Comparison of ENCODE assay signal across 16 cellular contexts in genomic region chr3:171261487-171261886, GRCh38.
DNase-seq lines count a peak whose midpoint lies in the region; ATAC-seq and TF ChIP-seq lines count a peak whose summit lies in the region.
"Had no signal": no experiment of that assay in that cellular context is flagged by ENCODE, and none has a peak within 500 bp of the region (broad histone marks: within the 10 kb centered on the region; RNA-seq: fewer than 3 reads in every experiment).

No MANE protein-coding gene starts in this region.

- no peak for TF ChIP-seq CTCF in H9 (conservative IDR thresholded peaks at IDR 0.05)

- H3K23ac ChIP-seq in H9 (ENCODE audit: insufficient read length, low read depth, low read length) = no peak overlapping the region

- H4K20me1 ChIP-seq in H9 (ENCODE audit: control insufficient read depth, insufficient read depth, insufficient read length) = no peaks in the 10 kb centered on the region

- no peaks in the 10 kb centered on the region for H3K9me3 ChIP-seq in H9 (ENCODE audit: control insufficient read depth, low read depth, low read length)
- H3K9me3 ChIP-seq: vagina had no signal

- no peak for ATAC-seq in central memory CD8-positive, alpha-beta T cell (replicated peaks; ENCODE audit: extremely low read depth, poor library complexity, severe bottlenecking)

- no peak overlapping the region for H2BK120ac ChIP-seq in H9 (ENCODE audit: low read depth, low read length, poor library complexity, severe bottlenecking)

- H3K4me2 ChIP-seq in H9 (ENCODE audit: insufficient read depth, insufficient read length, low read length) = no peak overlapping the region

- H3K23me2 ChIP-seq in H9 (ENCODE audit: insufficient read length, low read depth, low read length, poor library complexity, severe bottlenecking) = no peaks in the 10 kb centered on the region

- peak overlapping the region; percentile 20 for H3K27ac Mint-ChIP-seq in central memory CD8-positive, alpha-beta T cell (ENCODE audit: low read depth)
- no peak overlapping the region for H3K27ac Mint-ChIP-seq in H9
- H3K27ac Mint-ChIP-seq: activated naive CD8-positive, alpha-beta T cell treated with anti-CD3 and anti-CD28 coated beads, Interleukin-2, amount 10 ng/mL, durations not matched to agents 7 days and 5 days had no signal

- H2BK20ac ChIP-seq in H9 (ENCODE audit: low read depth, low read length, poor library complexity, severe bottlenecking) = no peak overlapping the region

- no peak overlapping the region for H4K5ac ChIP-seq in H9 (ENCODE audit: insufficient read length, low read depth, low read length)

- H3K27ac ChIP-seq in H9 (ENCODE audit: insufficient read length, low read depth, low read length) = no peak overlapping the region
- H3K27ac ChIP-seq: HL-60, vagina had no signal

- DNase-seq in DMS153 (lab: John Stamatoyannopoulos, UW) = peak; percentile 60
- DNase-seq in M059J (ENCODE audit: low read depth) = peak; percentile 81
- DNase-seq in central memory CD8-positive, alpha-beta T cell (ENCODE audit: low spot score in 2 of 2) = no peak
- peak; percentile 17 for DNase-seq in myocyte (ENCODE audit: low read depth)
- DNase-seq in stimulated activated CD4-positive, alpha-beta T cell treated with anti-CD3 and anti-CD28 coated beads, Interleukin-4, amount 100 ng/mL, for 1 hour = no peak
- no peak for DNase-seq in T1000 (lab: John Stamatoyannopoulos, UW)
- no peak for DNase-seq in superior temporal gyrus (ENCODE audit: extremely low spot score)
- DNase-seq in H9 = no peak
- DNase-seq: activated CD4-positive, alpha-beta T cell treated with anti-CD3 and anti-CD28 coated beads for 4 hours; activated naive CD8-positive, alpha-beta T cell treated with anti-CD3 and anti-CD28 coated beads, Interleukin-2, amount 10 ng/mL, durations not matched to agents 7 days and 5 days; erythroblast; NCI-H1417 treated with DMSO at 0.1 percent for 48 hours; posterior cingulate gyrus; RPMI8226 had no signal

- H3K9ac ChIP-seq in H9 (ENCODE audit: extremely low read depth, insufficient read length, low read length) = no peak overlapping the region

- H3T11ph ChIP-seq in H9 (ENCODE audit: low read length) = no peak overlapping the region

- H3K4ac ChIP-seq in H9 (ENCODE audit: low read depth, low read length) = no peak overlapping the region

- no peak overlapping the region for H2AFZ ChIP-seq in H9 (ENCODE audit: low read length)

- no peaks in the 10 kb centered on the region for H3K27me3 ChIP-seq in H9 (ENCODE audit: insufficient read depth, low read length)
- H3K27me3 ChIP-seq: vagina had no signal

- no peak overlapping the region for H3K18ac ChIP-seq in H9 (ENCODE audit: insufficient read length, low read depth, low read length)

- H3K4me1 Mint-ChIP-seq in central memory CD8-positive, alpha-beta T cell = peaks cover 82% of the 10 kb centered on the region
- H3K4me1 Mint-ChIP-seq in H9 = peaks cover 23 to 24% of the 10 kb centered on the region in 2 experiments

- no peak overlapping the region for H3K4me3 Mint-ChIP-seq in central memory CD8-positive, alpha-beta T cell
- no peak overlapping the region for H3K4me3 Mint-ChIP-seq in H9
- H3K4me3 Mint-ChIP-seq: activated naive CD8-positive, alpha-beta T cell treated with anti-CD3 and anti-CD28 coated beads, Interleukin-2, amount 10 ng/mL, durations not matched to agents 7 days and 5 days had no signal

- H3K36me3 Mint-ChIP-seq in central memory CD8-positive, alpha-beta T cell (ENCODE audit: insufficient read depth) = no peaks in the 10 kb centered on the region
- 0 out of 7 replicates have a peak, but pooled peaks cover 0 to 2% (median 0%) of the 10 kb centered on the region in 3 experiments for H3K36me3 Mint-ChIP-seq in H9 (ENCODE audit: insufficient read depth in 1 of 3, low read depth in 3 of 3)

- no peak overlapping the region for H3K14ac ChIP-seq in H9 (ENCODE audit: insufficient read depth, low read length)

- H4K8ac ChIP-seq in H9 (replicated peaks; ENCODE audit: insufficient read length, low read depth, low read length) = no peak overlapping the region

- peaks cover 18% of the 10 kb centered on the region; the same call in 1 of the 2 replicates for H3K4me1 ChIP-seq in H9 (ENCODE audit: insufficient read depth, low read length)

- H3K27me3 Mint-ChIP-seq in central memory CD8-positive, alpha-beta T cell = no peaks in the 10 kb centered on the region
- no peaks in the 10 kb centered on the region for H3K27me3 Mint-ChIP-seq in H9 (ENCODE audit: low read depth)
- H3K27me3 Mint-ChIP-seq: activated naive CD8-positive, alpha-beta T cell treated with anti-CD3 and anti-CD28 coated beads, Interleukin-2, amount 10 ng/mL, durations not matched to agents 7 days and 5 days had no signal

- no peak overlapping the region for H2BK15ac ChIP-seq in H9 (ENCODE audit: low read depth, low read length)

- no peak overlapping the region for H3K56ac ChIP-seq in H9 (ENCODE audit: insufficient read length, low read depth, low read length)

- no peak overlapping the region for H2AK5ac ChIP-seq in H9 (ENCODE audit: insufficient read length, low read length)

- no peak overlapping the region for H2BK12ac ChIP-seq in H9 (ENCODE audit: insufficient read length, low read depth, low read length)

- no peak overlapping the region for H4K91ac ChIP-seq in H9 (ENCODE audit: insufficient read length, low read depth, low read length)

- WGBS in H9 (ENCODE audit: extremely low coverage, insufficient read length, low lambda C conversion rate) = no CpG with 5 or more reads among the region's 3 CpGs

- H3K79me1 ChIP-seq in H9 (ENCODE audit: insufficient read depth, low read depth, low read length, poor library complexity, severe bottlenecking) = no peaks in the 10 kb centered on the region

- no peaks in the 10 kb centered on the region for H3K9me3 Mint-ChIP-seq in central memory CD8-positive, alpha-beta T cell
- no peaks in the 10 kb centered on the region for H3K9me3 Mint-ChIP-seq in H9
- H3K9me3 Mint-ChIP-seq: activated naive CD8-positive, alpha-beta T cell treated with anti-CD3 and anti-CD28 coated beads, Interleukin-2, amount 10 ng/mL, durations not matched to agents 7 days and 5 days had no signal

- peaks cover 3% of the 10 kb centered on the region; the same call in 1 of the 2 replicates for H3K79me2 ChIP-seq in H9 (ENCODE audit: insufficient read depth, low read length)

- no peak overlapping the region for H2BK5ac ChIP-seq in H9 (ENCODE audit: insufficient read length, low read length)

Comparison
In these comparisons a context has a peak if more than half of its experiments do, and no peak if none do; other contexts are left out.
1. DNase-seq: peak in DMS153 (single experiment), M059J (single experiment) and myocyte (single experiment); none in central memory CD8-positive, alpha-beta T cell (0 of 2), stimulated activated CD4-positive, alpha-beta T cell treated with anti-CD3 and anti-CD28 coated beads, Interleukin-4, amount 100 ng/mL, for 1 hour (single experiment), T1000 (single experiment), superior temporal gyrus (single experiment) and H9 (single experiment).